In the genomic region with DNA sequence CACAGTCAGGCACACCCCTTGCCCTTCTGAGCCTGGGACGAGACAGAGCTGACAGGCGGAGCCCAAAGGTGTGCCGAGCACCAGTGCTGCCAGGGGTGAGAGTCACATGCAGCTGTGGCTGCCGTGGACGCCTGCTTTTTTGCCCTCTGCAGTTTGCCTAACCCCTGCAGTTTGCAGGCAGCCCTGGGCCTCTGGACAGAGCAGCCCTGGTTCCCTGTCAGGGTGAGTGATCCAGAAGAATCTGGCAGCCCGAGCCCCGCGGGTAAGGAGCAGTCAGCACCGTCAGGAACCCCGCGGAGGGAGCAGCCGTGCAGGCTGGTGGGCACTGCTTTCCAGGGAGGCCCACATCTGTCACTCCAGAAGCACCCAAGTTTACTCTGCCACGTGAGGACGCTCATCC, we compare ENCODE assay signal across 23 cellular contexts. TPM values are rescaled to one million over a fixed set of nuclear protein-coding genes. Genes with fewer than 3 reads are reported as not detected.
"Had no signal": no experiment of that assay in that cellular context is flagged by ENCODE, and none has a peak within 500 bp of the region (broad histone marks: within the 10 kb centered on the region; RNA-seq: fewer than 3 reads in every experiment).

No MANE protein-coding gene starts in this region.

- H3K27ac Mint-ChIP-seq: activated B cell treated with CpG ODN at 0.5 μM for 24 hours; activated CD4-positive, alpha-beta T cell treated with anti-CD3 and anti-CD28 coated beads, Interleukin-2, amount 10 ng/mL, durations not matched to agents 24 days and 14 days; activated CD8-positive, alpha-beta memory T cell treated with anti-CD3 and anti-CD28 coated beads, Interleukin-2, amount 10 ng/mL, durations not matched to agents 7 days and 5 days; activated naive CD4-positive, alpha-beta T cell treated with anti-CD3 and anti-CD28 coated beads for 36 hours; activated naive CD8-positive, alpha-beta T cell treated with anti-CD3 and anti-CD28 coated beads for 36 hours; activated T-helper 17 cell treated with anti-CD3 and anti-CD28 coated beads, Interleukin-2, amount 50 U/mL, for 72 hours; T-helper 17 cell had no signal

- H3K9me3 Mint-ChIP-seq: activated B cell treated with CpG ODN at 0.5 μM for 24 hours; activated CD4-positive, alpha-beta T cell treated with anti-CD3 and anti-CD28 coated beads, Interleukin-2, amount 10 ng/mL, durations not matched to agents 24 days and 14 days; activated naive CD4-positive, alpha-beta T cell treated with anti-CD3 and anti-CD28 coated beads for 36 hours; activated naive CD8-positive, alpha-beta T cell treated with anti-CD3 and anti-CD28 coated beads for 36 hours; activated T-cell treated with anti-CD3 and anti-CD28 coated beads, Interleukin-2, amount 50 U/mL, for 4 hours; activated T-helper 17 cell treated with anti-CD3 and anti-CD28 coated beads, Interleukin-2, amount 50 U/mL, for 72 hours had no signal

- H3K27me3 Mint-ChIP-seq: activated B cell treated with CpG ODN at 0.5 μM for 24 hours; activated CD4-positive, alpha-beta T cell treated with anti-CD3 and anti-CD28 coated beads, Interleukin-2, amount 10 ng/mL, durations not matched to agents 24 days and 14 days; activated CD8-positive, alpha-beta memory T cell treated with anti-CD3 and anti-CD28 coated beads, Interleukin-2, amount 10 ng/mL, durations not matched to agents 7 days and 5 days; activated naive CD8-positive, alpha-beta T cell treated with anti-CD3 and anti-CD28 coated beads for 36 hours; activated T-helper 17 cell treated with anti-CD3 and anti-CD28 coated beads, Interleukin-2, amount 50 U/mL, for 72 hours; T-helper 17 cell had no signal

- H3K4me3 Mint-ChIP-seq: activated B cell treated with CpG ODN at 0.5 μM for 24 hours; activated CD4-positive, alpha-beta T cell treated with anti-CD3 and anti-CD28 coated beads, Interleukin-2, amount 10 ng/mL, durations not matched to agents 24 days and 14 days; activated CD8-positive, alpha-beta memory T cell treated with anti-CD3 and anti-CD28 coated beads, Interleukin-2, amount 10 ng/mL, durations not matched to agents 7 days and 5 days; activated naive CD4-positive, alpha-beta T cell treated with anti-CD3 and anti-CD28 coated beads for 36 hours; activated naive CD8-positive, alpha-beta T cell treated with anti-CD3 and anti-CD28 coated beads for 36 hours; activated T-cell treated with anti-CD3 and anti-CD28 coated beads, Interleukin-2, amount 50 U/mL, for 4 hours; activated T-helper 17 cell treated with anti-CD3 and anti-CD28 coated beads, Interleukin-2, amount 50 U/mL, for 72 hours had no signal

- H3K4me1 Mint-ChIP-seq: activated CD4-positive, alpha-beta T cell treated with anti-CD3 and anti-CD28 coated beads, Interleukin-2, amount 10 ng/mL, durations not matched to agents 24 days and 14 days; activated naive CD8-positive, alpha-beta T cell treated with anti-CD3 and anti-CD28 coated beads for 36 hours; activated T-helper 17 cell treated with anti-CD3 and anti-CD28 coated beads, Interleukin-2, amount 50 U/mL, for 72 hours had no signal

- DNase-seq: activated B cell treated with CpG ODN at 0.5 μM for 24 hours; activated CD4-positive, alpha-beta T cell treated with anti-CD3 and anti-CD28 coated beads for 1 hour; activated CD4-positive, alpha-beta T cell treated with anti-CD3 and anti-CD28 coated beads, Interleukin-2, amount 10 ng/mL, durations not matched to agents 24 days and 14 days; activated CD4-positive, alpha-beta T cell treated with anti-CD3 and anti-CD28 coated beads, Interleukin-2, amount 50 U/mL, for 48 hours; activated CD8-positive, alpha-beta memory T cell treated with anti-CD3 and anti-CD28 coated beads, Interleukin-2, amount 10 ng/mL, durations not matched to agents 7 days and 5 days; activated gamma-delta T cell; activated naive CD4-positive, alpha-beta T cell treated with anti-CD3 and anti-CD28 coated beads for 36 hours; activated naive CD8-positive, alpha-beta T cell treated with anti-CD3 and anti-CD28 coated beads for 36 hours; activated T-cell treated with anti-CD3 and anti-CD28 coated beads, Interleukin-2, amount 50 U/mL, for 4 hours; brain microvascular endothelial cell; KBM-7; NCI-H1048; NCI-H146; NCI-H2029; NCI-H446; NCI-H524; PC-3; SIG-M5; T-helper 17 cell; T-helper 9 cell had no signal

- H3K27ac ChIP-seq: brain microvascular endothelial cell, cardiac muscle cell had no signal

- H3K4me3 ChIP-seq: cardiac muscle cell had no signal

- H3K27me3 ChIP-seq: brain microvascular endothelial cell, cardiac muscle cell had no signal

- ATAC-seq: activated CD8-positive, alpha-beta memory T cell treated with anti-CD3 and anti-CD28 coated beads, Interleukin-2, amount 10 ng/mL, durations not matched to agents 7 days and 5 days; activated T-cell treated with anti-CD3 and anti-CD28 coated beads, Interleukin-2, amount 50 U/mL, for 4 hours; activated T-helper 17 cell treated with anti-CD3 and anti-CD28 coated beads, Interleukin-2, amount 50 U/mL, for 72 hours; PC-3; T-helper 17 cell had no signal

RNA-seq across cellular contexts. Expression of a gene that starts 50.7 kb away (rescaled TPM):
- total RNA-seq: activated CD4-positive, alpha-beta T cell treated with anti-CD3 and anti-CD28 coated beads, Interleukin-2, amount 10 ng/mL, durations not matched to agents 24 days and 14 days; LHCN-M2 had no signal
